ENCODE assay signal across 17 cellular contexts in genomic region chr15:62994975-62995730, GRCh38. TPM values are rescaled to one million over a fixed set of nuclear protein-coding genes. Genes with fewer than 3 reads are reported as not detected.
DNase-seq lines count a peak whose midpoint lies in the region; ATAC-seq and TF ChIP-seq lines count a peak whose summit lies in the region.
"Had no signal": no experiment of that assay in that cellular context is flagged by ENCODE, and none has a peak within 500 bp of the region (broad histone marks: within the 10 kb centered on the region; RNA-seq: fewer than 3 reads in every experiment).

No MANE protein-coding gene starts in this region.

- POLR2A ChIA-PET in GM10248 (lab: Yijun Ruan, JAX) = no interaction called here

- DNase-seq in SIG-M5 treated with dmso at 0.1 percent for 504 hours (lab: John Stamatoyannopoulos, UW; ENCODE audit: unreplicated experiment) (peak; percentile 11), SIG-M5 (lab: John Stamatoyannopoulos, UW) (no peak), brain microvascular endothelial cell (peak; percentile 47), left colon (no peak), amygdala (lab: John Stamatoyannopoulos, UW) (no peak), iPS-NIHi7 (ENCODE audit: extremely low spot score) (no peak), GM10248 (ENCODE audit: extremely low spot score) (no peak)
- DNase-seq: 8988T; activated CD8-positive, alpha-beta memory T cell treated with anti-CD3 and anti-CD28 coated beads, Interleukin-2, amount 10 ng/mL, durations not matched to agents 7 days and 5 days; activated naive CD4-positive, alpha-beta T cell; caudate nucleus; midbrain; NCI-H2107; NCI-H748 treated with DMSO at 0.1 percent for 48 hours; stimulated activated CD4-positive, alpha-beta T cell treated with anti-CD3 and anti-CD28 coated beads, Interleukin-12 subunit alpha, Interleukin-12 subunit beta, amount 100 ng/mL, for 4 hours had no signal

- no peaks in the 10 kb centered on the region for H3K36me3 ChIP-seq in brain microvascular endothelial cell (replicated peaks)

- CTCF ChIA-PET in GM10248 (lab: Yijun Ruan, JAX) = interaction anchor here (1.5 kb wide), 1 partner anchor 53 kb away, joined by 3 read pairs; no protein-coding TSS in a partner anchor

- H3K27me3 ChIP-seq in brain microvascular endothelial cell (replicated peaks) = no peaks in the 10 kb centered on the region

- in situ Hi-C loops in brain microvascular endothelial cell (cut with HindIII; ENCODE audit: low pct_ligation_motif_present, low sequenced_read_pairs) = no loop called here

- ATAC-seq in left colon (peak; percentile 32), HG03095 (IDR thresholded peaks at IDR 0.05; ENCODE audit: unreplicated experiment) (no peak)
- ATAC-seq: activated CD8-positive, alpha-beta memory T cell treated with anti-CD3 and anti-CD28 coated beads, Interleukin-2, amount 10 ng/mL, durations not matched to agents 7 days and 5 days had no signal

- intact Hi-C loops in left colon (cut with DNase I, micrococcal nuclease) = no loop called here

- no peak overlapping the region for H3K4me3 ChIP-seq in brain microvascular endothelial cell (ENCODE audit: low read depth, low read length)

- TF ChIP-seq CTCF in brain microvascular endothelial cell (IDR thresholded peaks at IDR 0.05; ENCODE audit: low read depth, low read length, missing control alignments) = no peak
- no peak for TF ChIP-seq CTCF in GM10248 (IDR thresholded peaks at IDR 0.05; ENCODE audit: control extremely low read depth, extremely low read depth, low read depth, missing control alignments)

- H3K27ac ChIP-seq in brain microvascular endothelial cell = no peak overlapping the region
- H3K27ac ChIP-seq: parathyroid adenoma had no signal

RNA-seq across cellular contexts. Expression of gene TPM1, which starts 47.4 kb away (rescaled TPM):
- total RNA-seq in left colon = 100 to 1,000 TPM; 576 to 607 TPM

Comparison
In these comparisons a context has a peak if more than half of its experiments do, and no peak if none do; other contexts are left out.
1. DNase-seq: peak in SIG-M5 treated with dmso at 0.1 percent for 504 hours (single experiment) and brain microvascular endothelial cell (single experiment); none in SIG-M5 (single experiment), left colon (0 of 2), amygdala (0 of 56), iPS-NIHi7 (single experiment) and GM10248 (single experiment).